In the genomic region with DNA sequence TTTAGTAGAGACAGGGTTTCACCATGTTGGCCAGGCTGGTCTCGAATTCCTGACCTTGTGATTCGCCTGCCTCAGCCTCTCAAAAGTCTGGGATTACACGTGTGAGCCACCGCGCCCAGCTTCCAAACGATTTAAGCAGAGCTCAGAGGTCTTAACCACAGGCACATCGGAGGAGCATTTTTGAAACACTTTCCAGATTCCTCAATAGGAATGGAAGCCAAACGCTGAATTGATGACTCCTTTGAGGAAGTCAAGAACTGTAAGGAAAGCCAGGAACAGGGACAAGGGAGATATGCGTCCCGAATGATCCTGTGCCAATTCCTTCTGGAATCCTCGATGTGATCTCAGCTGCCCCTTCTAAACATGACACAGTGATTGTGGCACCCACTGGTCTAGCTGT, we compare ENCODE assay signal across 37 cellular contexts. TPM values are rescaled to one million over a fixed set of nuclear protein-coding genes. Genes with fewer than 3 reads are reported as not detected.
DNase-seq lines count a peak whose midpoint lies in the region; ATAC-seq, FAIRE-seq and TF ChIP-seq lines count a peak whose summit lies in the region.
"Had no signal": no experiment of that assay in that cellular context is flagged by ENCODE, and none has a peak within 500 bp of the region (broad histone marks: within the 10 kb centered on the region; RNA-seq: fewer than 3 reads in every experiment).

No MANE protein-coding gene starts in this region.

- H3K27me3 ChIP-seq in astrocyte (ENCODE audit: insufficient read depth, low read length) = no peaks in the 10 kb centered on the region
- H3K27me3 ChIP-seq: neural progenitor cell, right atrium auricular region, thyroid gland had no signal

- H4K20me1 ChIP-seq in astrocyte (ENCODE audit: insufficient read depth, low read length) = no peaks in the 10 kb centered on the region

- H3K9me3 ChIP-seq in astrocyte (ENCODE audit: insufficient read depth, low read depth, low read length) = no peaks in the 10 kb centered on the region
- H3K9me3 ChIP-seq: esophagus muscularis mucosa, right atrium auricular region, SK-N-SH, spleen, thyroid gland had no signal

- H3K9ac ChIP-seq in astrocyte (ENCODE audit: low read length) = no peak overlapping the region
- H3K9ac ChIP-seq: neural progenitor cell, SK-N-SH had no signal

- H3K4me3 Mint-ChIP-seq in astrocyte (ENCODE audit: unreplicated experiment) = no peak overlapping the region
- H3K4me3 Mint-ChIP-seq: activated naive CD8-positive, alpha-beta T cell treated with anti-CD3 and anti-CD28 coated beads, Interleukin-2, amount 50 U/mL, for 24 hours; brain; neural progenitor cell; stimulated activated naive CD8-positive, alpha-beta T cell treated with anti-CD3 and anti-CD28 coated beads, Interleukin-15, Interleukin-2, amounts not matched to agents 100 ng/mL and 50 ng/mL, for 24 hours; T-helper 17 cell had no signal

- H3K4me3 ChIP-seq in astrocyte (ENCODE audit: insufficient read depth, low read depth, low read length) = no peak overlapping the region
- H3K4me3 ChIP-seq: esophagus muscularis mucosa, neural progenitor cell, right atrium auricular region, spleen, thyroid gland had no signal

- no peak overlapping the region for H3K27ac ChIP-seq in astrocyte (ENCODE audit: low read depth, low read length)
- H3K27ac ChIP-seq: esophagus muscularis mucosa, neural progenitor cell, right atrium auricular region, spleen, thyroid gland had no signal

- H3K36me3 Mint-ChIP-seq in astrocyte (ENCODE audit: low read depth, unreplicated experiment) = no peaks in the 10 kb centered on the region
- H3K36me3 Mint-ChIP-seq: brain, neural progenitor cell had no signal

- no peak for TF ChIP-seq CTCF in astrocyte (IDR thresholded peaks at IDR 0.05; ENCODE audit: insufficient read depth, low read depth, low read length)

- H3K4me1 ChIP-seq in astrocyte (ENCODE audit: insufficient read depth, low read length) = no peaks in the 10 kb centered on the region
- H3K4me1 ChIP-seq: esophagus muscularis mucosa, neural progenitor cell, right atrium auricular region, spleen, thyroid gland had no signal

- no peak for ATAC-seq in HG02870 (IDR thresholded peaks at IDR 0.05; ENCODE audit: unreplicated experiment)
- ATAC-seq: activated CD4-positive, CD25-positive, alpha-beta regulatory T cell treated with anti-CD3 and anti-CD28 coated beads, Interleukin-2, amount 50 U/mL, for 24 hours; activated naive CD8-positive, alpha-beta T cell treated with anti-CD3 and anti-CD28 coated beads, Interleukin-2, amount 50 U/mL, for 24 hours; HCT116; left lobe of liver; Right ventricle myocardium inferior; T-helper 17 cell had no signal

- H3K27ac Mint-ChIP-seq in astrocyte (ENCODE audit: unreplicated experiment) = peak overlapping the region; percentile 42
- H3K27ac Mint-ChIP-seq: activated naive CD8-positive, alpha-beta T cell treated with anti-CD3 and anti-CD28 coated beads, Interleukin-2, amount 50 U/mL, for 24 hours; brain; neural progenitor cell; stimulated activated naive CD8-positive, alpha-beta T cell treated with anti-CD3 and anti-CD28 coated beads, Interleukin-15, Interleukin-2, amounts not matched to agents 100 ng/mL and 50 ng/mL, for 24 hours; T-helper 17 cell had no signal

- H3K9me3 Mint-ChIP-seq in astrocyte (ENCODE audit: unreplicated experiment) = peaks cover 5% of the 10 kb centered on the region
- H3K9me3 Mint-ChIP-seq: activated naive CD8-positive, alpha-beta T cell treated with anti-CD3 and anti-CD28 coated beads, Interleukin-2, amount 50 U/mL, for 24 hours; brain; stimulated activated naive CD8-positive, alpha-beta T cell treated with anti-CD3 and anti-CD28 coated beads, Interleukin-15, Interleukin-2, amounts not matched to agents 100 ng/mL and 50 ng/mL, for 24 hours had no signal

- H3K4me2 ChIP-seq in astrocyte (ENCODE audit: low read length) = peak overlapping the region; percentile 1
- H3K4me2 ChIP-seq: neural progenitor cell, SK-N-SH had no signal

- no peak overlapping the region for H2AFZ ChIP-seq in astrocyte (ENCODE audit: low read depth, low read length)
- H2AFZ ChIP-seq: neural progenitor cell had no signal

- H3K79me2 ChIP-seq in astrocyte (ENCODE audit: insufficient read depth, low read length) = no peaks in the 10 kb centered on the region

- in situ Hi-C loops in G401 (cut with HindIII; ENCODE audit: low sequenced_read_pairs) = no loop called here

- DNase-seq in AG08395 (ENCODE audit: low spot score) = peak; percentile 18
- peak; percentile 7 for DNase-seq in GM04504 (ENCODE audit: low read depth)
- peak; percentile 87 for DNase-seq in astrocyte (ENCODE audit: low read depth)
- peak; percentile 57 for DNase-seq in hepatic stellate cell (ENCODE audit: low spot score)
- no peak for DNase-seq in G401 (ENCODE audit: low spot score)
- DNase-seq in NCI-H69 (lab: John Stamatoyannopoulos, UW) = no peak
- DNase-seq in NCI-H748 (lab: John Stamatoyannopoulos, UW; ENCODE audit: unreplicated experiment) = no peak
- DNase-seq: activated CD4-positive, alpha-beta T cell treated with anti-CD3 and anti-CD28 coated beads, Interleukin-2, amount 50 U/mL, for 48 hours; activated naive CD4-positive, alpha-beta T cell; activated naive CD8-positive, alpha-beta T cell treated with anti-CD3 and anti-CD28 coated beads, Interleukin-2, amount 50 U/mL, for 24 hours; C1 segment of cervical spinal cord; DMS153; dorsolateral prefrontal cortex; mesendoderm; MM.1S; NCI-H2029 treated with DMSO at 0.1 percent for 48 hours; NCI-H526 treated with DMSO at 0.1 percent for 48 hours; posterior cingulate gyrus; SK-N-SH; spleen; stimulated activated CD4-positive, alpha-beta T cell treated with anti-CD3 and anti-CD28 coated beads, Interleukin-2, amount 100 ng/mL, for 24 hours; T-helper 17 cell; thyroid gland had no signal

- no peaks in the 10 kb centered on the region for H3K36me3 ChIP-seq in astrocyte (ENCODE audit: insufficient read depth, low read length)
- H3K36me3 ChIP-seq: esophagus muscularis mucosa, neural progenitor cell, right atrium auricular region, spleen, thyroid gland had no signal

- peaks cover 14% of the 10 kb centered on the region for H3K27me3 Mint-ChIP-seq in astrocyte (ENCODE audit: low read depth, unreplicated experiment)

- peaks cover 4% of the 10 kb centered on the region for H3K4me1 Mint-ChIP-seq in astrocyte (ENCODE audit: low read depth, unreplicated experiment)
- H3K4me1 Mint-ChIP-seq: activated naive CD8-positive, alpha-beta T cell treated with anti-CD3 and anti-CD28 coated beads, Interleukin-2, amount 50 U/mL, for 24 hours; brain; neural progenitor cell; T-helper 17 cell had no signal

- FAIRE-seq in astrocyte (lab: Jason Lieb, UNC) = no peak
- FAIRE-seq: A204.1, endometrium had no signal

RNA-seq across cellular contexts. Expression of a gene that starts 40.0 kb away (rescaled TPM):
- 0.14 TPM in 1 of 2 replicates, not detected in the other for total RNA-seq in astrocyte
- total RNA-seq in G401 (2014; rRNA removed; shearing (Covaris generic)) = not detected in 2 replicates
- total RNA-seq: glomerular endothelial cell, HT-29, left lobe of liver, Right ventricle myocardium inferior, T-helper 17 cell had no signal

Comparison
In these comparisons a context has a peak if more than half of its experiments do, and no peak if none do; other contexts are left out.
1. DNase-seq: peak in AG08395 (single experiment), GM04504 (single experiment), astrocyte (single experiment) and hepatic stellate cell (single experiment); none in G401 (single experiment), NCI-H69 (single experiment) and NCI-H748 (single experiment).